1 cellular context compared by ENCODE assay signal in the genomic region with DNA sequence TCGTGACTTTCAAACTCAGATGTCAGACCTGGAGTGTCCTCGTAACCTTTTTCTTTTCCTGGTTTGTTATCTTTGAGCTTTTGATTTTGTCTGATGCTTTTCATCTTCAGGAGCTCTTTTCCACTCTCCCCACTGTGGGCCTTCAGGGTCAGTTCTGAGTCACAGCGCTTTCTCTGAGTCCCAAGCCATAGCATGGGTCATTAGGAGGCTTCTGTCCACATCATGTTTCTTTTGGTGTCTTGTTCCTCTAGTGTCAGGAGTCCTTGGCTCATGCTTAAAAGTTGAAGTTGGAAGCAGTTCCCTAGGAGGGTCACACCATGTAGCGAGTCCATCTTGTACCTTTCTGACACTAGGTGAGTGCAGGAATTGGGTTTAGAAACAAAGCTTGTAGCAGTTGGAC.
TF ChIP-seq lines count a peak whose summit lies in the region.

No MANE protein-coding gene starts in this region.

TF ChIP-seq in HepG2, 621 proteins besides CTCF, POLR2A, EP300 and RAD21:
- TF ChIP-seq RBM22 (optimal IDR thresholded peaks at IDR 0.05; ENCODE audit: low read length) (peak; percentile 29), CBFB (CRISPR knock-in tag; IDR thresholded peaks at IDR 0.05) (no peak)
- TF ChIP-seq, protein P1, sequence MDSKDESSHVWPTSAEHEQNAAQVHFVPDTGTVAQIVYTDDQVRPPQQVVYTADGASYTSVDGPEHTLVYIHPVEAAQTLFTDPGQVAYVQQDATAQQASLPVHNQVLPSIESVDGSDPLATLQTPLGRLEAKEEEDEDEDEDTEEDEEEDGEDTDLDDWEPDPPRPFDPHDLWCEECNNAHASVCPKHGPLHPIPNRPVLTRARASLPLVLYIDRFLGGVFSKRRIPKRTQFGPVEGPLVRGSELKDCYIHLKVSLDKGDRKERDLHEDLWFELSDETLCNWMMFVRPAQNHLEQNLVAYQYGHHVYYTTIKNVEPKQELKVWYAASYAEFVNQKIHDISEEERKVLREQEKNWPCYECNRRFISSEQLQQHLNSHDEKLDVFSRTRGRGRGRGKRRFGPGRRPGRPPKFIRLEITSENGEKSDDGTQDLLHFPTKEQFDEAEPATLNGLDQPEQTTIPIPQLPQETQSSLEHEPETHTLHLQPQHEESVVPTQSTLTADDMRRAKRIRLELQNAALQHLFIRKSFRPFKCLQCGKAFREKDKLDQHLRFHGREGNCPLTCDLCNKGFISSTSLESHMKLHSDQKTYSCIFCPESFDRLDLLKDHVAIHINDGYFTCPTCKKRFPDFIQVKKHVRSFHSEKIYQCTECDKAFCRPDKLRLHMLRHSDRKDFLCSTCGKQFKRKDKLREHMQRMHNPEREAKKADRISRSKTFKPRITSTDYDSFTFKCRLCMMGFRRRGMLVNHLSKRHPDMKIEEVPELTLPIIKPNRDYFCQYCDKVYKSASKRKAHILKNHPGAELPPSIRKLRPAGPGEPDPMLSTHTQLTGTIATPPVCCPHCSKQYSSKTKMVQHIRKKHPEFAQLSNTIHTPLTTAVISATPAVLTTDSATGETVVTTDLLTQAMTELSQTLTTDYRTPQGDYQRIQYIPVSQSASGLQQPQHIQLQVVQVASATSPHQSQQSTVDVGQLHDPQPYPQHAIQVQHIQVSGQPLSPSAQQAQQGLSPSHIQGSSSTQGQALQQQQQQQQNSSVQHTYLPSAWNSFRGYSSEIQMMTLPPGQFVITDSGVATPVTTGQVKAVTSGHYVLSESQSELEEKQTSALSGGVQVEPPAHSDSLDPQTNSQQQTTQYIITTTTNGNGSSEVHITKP (CRISPR knock-in tag; IDR thresholded peaks at IDR 0.05; ENCODE audit: low read depth) = no peak
